ENCODE assay signal across 23 cellular contexts in the genomic region with DNA sequence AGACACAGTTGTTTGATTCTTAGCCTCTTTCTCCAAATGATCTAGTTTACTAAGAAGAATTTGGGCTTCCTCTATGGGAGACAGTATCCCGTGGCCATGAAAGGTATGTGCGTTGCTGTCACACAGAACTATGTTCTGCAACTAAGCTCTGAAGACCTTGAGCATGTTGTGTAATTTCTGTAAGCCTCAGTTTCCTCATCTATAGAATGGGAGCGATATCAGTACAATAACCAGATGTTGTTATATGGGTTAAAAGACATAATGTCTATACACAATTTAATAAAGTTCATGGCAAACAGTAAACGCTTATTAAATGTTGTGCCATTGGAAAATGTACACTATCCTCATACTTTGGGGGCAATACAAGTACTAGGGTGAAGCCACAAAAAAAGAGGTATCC.
DNase-seq lines count a peak whose midpoint lies in the region; ATAC-seq, FAIRE-seq and TF ChIP-seq lines count a peak whose summit lies in the region.
"Had no signal": no experiment of that assay in that cellular context is flagged by ENCODE, and none has a peak within 500 bp of the region (broad histone marks: within the 10 kb centered on the region; RNA-seq: fewer than 3 reads in every experiment).

No MANE protein-coding gene starts in this region.

- H3K36me3 ChIP-seq in HepG2 (replicated peaks in 1 of 2; ENCODE audit: control insufficient read depth in 1 of 2, insufficient read depth in 2 of 2, low read length in 2 of 2) (no peaks in the 10 kb centered on the region; a peak in 1 of 5 replicates), right lobe of liver (no peaks in the 10 kb centered on the region)
- H3K36me3 ChIP-seq: BLaER1 had no signal

- H2AFZ ChIP-seq in HepG2 (ENCODE audit: low read length) = no peak overlapping the region
- H2AFZ ChIP-seq: GM23248 had no signal

- POLR2A ChIA-PET in HepG2 (lab: Yijun Ruan, JAX) = no interaction called here

- no peak overlapping the region for H3K9ac ChIP-seq in HepG2 (ENCODE audit: insufficient read depth, low read depth, low read length)
- H3K9ac ChIP-seq: BLaER1, GM23248 had no signal

- CTCF ChIA-PET in HepG2 (lab: Yijun Ruan, JAX; ENCODE audit: low intra/inter-chr PET ratio, low total read pairs) = no interaction called here

- H3K27me3 ChIP-seq in HepG2 (ENCODE audit: control insufficient read depth in 1 of 2, insufficient read depth in 2 of 2, low read length in 2 of 2) (no peaks in the 10 kb centered on the region), right lobe of liver (no peaks in the 10 kb centered on the region)
- H3K27me3 ChIP-seq: BLaER1 had no signal

- 98% methylated on average over 4 of the region's 4 CpGs for WGBS in HepG2 (ENCODE audit: low lambda C conversion rate)
- 100% methylated on average over 2 of the region's 4 CpGs for WGBS in right lobe of liver (ENCODE audit: insufficient coverage, low coverage, low lambda C conversion rate, missing lambda C conversion rate)

- no peaks in the 10 kb centered on the region for H3K27me3 Mint-ChIP-seq in mesothelial cell of epicardium (ENCODE audit: low read depth)
- H3K27me3 Mint-ChIP-seq: B cell; CD4-positive, alpha-beta T cell had no signal

- no peaks in the 10 kb centered on the region for H3K79me2 ChIP-seq in HepG2 (ENCODE audit: insufficient read depth, low read length)

- no peak for ATAC-seq in HepG2
- no peak for ATAC-seq in right lobe of liver
- no peak for ATAC-seq in HG03432 (IDR thresholded peaks at IDR 0.05; ENCODE audit: unreplicated experiment)
- no peak for ATAC-seq in HG03095 (IDR thresholded peaks at IDR 0.05; ENCODE audit: unreplicated experiment)

- no peak overlapping the region for H3K27ac ChIP-seq in HepG2 (ENCODE audit: extremely low read length, insufficient read depth, low read length)
- no peak overlapping the region for H3K27ac ChIP-seq in right lobe of liver
- peak overlapping the region; percentile 63 for H3K27ac ChIP-seq in cingulate gyrus (ENCODE audit: low read depth, low read length)
- peak overlapping the region; percentile 63 for H3K27ac ChIP-seq in substantia nigra (ENCODE audit: low read depth, low read length, poor library complexity, severe bottlenecking)
- H3K27ac ChIP-seq: 22Rv1, BLaER1, C4-2B, GM23248 had no signal

- TF ChIP-seq POLR2A in HepG2 (IDR thresholded peaks at IDR 0.05; ENCODE audit: insufficient read depth in 1 of 2, low read depth in 2 of 2, low read length in 2 of 2) (no peak), right lobe of liver (IDR thresholded peaks at IDR 0.05) (no peak)

- H3K4me2 ChIP-seq in HepG2 (ENCODE audit: low read depth, low read length) = no peak overlapping the region
- H3K4me2 ChIP-seq: BLaER1 had no signal

- DNase-seq in HepG2 (ENCODE audit: low spot score) = no peak
- DNase-seq in right lobe of liver = no peak
- DNase-seq in GM19239 (ENCODE audit: insufficient read length, low spot score) = no peak
- no peak for DNase-seq in substantia nigra (lab: John Stamatoyannopoulos, UW)
- DNase-seq in mesothelial cell of epicardium (ENCODE audit: low spot score in 2 of 2, unreplicated experiment in 2 of 2) = no peak
- DNase-seq: Calu3; CD4-positive, alpha-beta T cell; COR-L47; DMS53; DMS79 treated with DMSO at 0.1 percent for 48 hours; GF-D8; GM23248; H7; HCEC 1CT had no signal

- intact Hi-C loops in HepG2 (cut with micrococcal nuclease; ENCODE audit: unreplicated experiment) (no loop called here), right lobe of liver (cut with DNase I) (no loop called here)

- in situ Hi-C loops in HepG2 (cut with HindIII; ENCODE audit: extremely low pct_ligation_motif_present, low pct_unique_long_range_greater_than_20kb) = no loop called here

- H3K9me3 Mint-ChIP-seq in mesothelial cell of epicardium = no peaks in the 10 kb centered on the region
- H3K9me3 Mint-ChIP-seq: CD4-positive, alpha-beta T cell had no signal

- BruUV-seq in HepG2 (replicated peaks; lab: Mats Ljungman, UMichigan) = no TSS peak

- H3K36me3 Mint-ChIP-seq in mesothelial cell of epicardium = no peaks in the 10 kb centered on the region

- H3K9me3 ChIP-seq in HepG2 (ENCODE audit: low read length) (no peaks in the 10 kb centered on the region), right lobe of liver (no peaks in the 10 kb centered on the region)
- H3K9me3 ChIP-seq: BLaER1 had no signal

- TF ChIP-seq CTCF in HepG2 (CRISPR knock-in tag; IDR thresholded peaks at IDR 0.05) = no peak
- TF ChIP-seq CTCF in right lobe of liver (IDR thresholded peaks at IDR 0.05) = no peak
- no peak for TF ChIP-seq CTCF in mesothelial cell of epicardium (IDR thresholded peaks at IDR 0.05; ENCODE audit: unreplicated experiment)

- no peak overlapping the region for H3K4me3 Mint-ChIP-seq in mesothelial cell of epicardium
- H3K4me3 Mint-ChIP-seq: B cell; CD4-positive, alpha-beta T cell had no signal

- no peak for TF ChIP-seq EP300 in HepG2 (IDR thresholded peaks at IDR 0.05; ENCODE audit: low read depth in 2 of 2, low read length in 2 of 2)
- no peak for TF ChIP-seq EP300 in HepG2 (CRISPR knock-in tag; IDR thresholded peaks at IDR 0.05; ENCODE audit: borderline replicate concordance)

- H3K27ac Mint-ChIP-seq in mesothelial cell of epicardium = no peak overlapping the region
- H3K27ac Mint-ChIP-seq: B cell; CD4-positive, alpha-beta T cell had no signal

- H4K20me1 ChIP-seq in HepG2 (ENCODE audit: insufficient read depth, low read length) = no peaks in the 10 kb centered on the region
- H4K20me1 ChIP-seq: BLaER1 had no signal

- no peak for FAIRE-seq in HepG2 (lab: Jason Lieb, UNC)
- FAIRE-seq in GM19239 (lab: Jason Lieb, UNC) = peak; percentile 11
- FAIRE-seq: A204.1, H1 had no signal

- no peaks in the 10 kb centered on the region for H3K4me1 Mint-ChIP-seq in mesothelial cell of epicardium

- H3K4me1 ChIP-seq in HepG2 (ENCODE audit: insufficient read depth, low read length) = no peaks in the 10 kb centered on the region
- peaks cover 0 to 2% (median under 1%) of the 10 kb centered on the region in 4 donors for H3K4me1 ChIP-seq in right lobe of liver

- TF ChIP-seq RAD21 in HepG2 (CRISPR knock-in tag; IDR thresholded peaks at IDR 0.05) = no peak

- H3K4me3 ChIP-seq in HepG2 (replicated peaks in 1 of 3; ENCODE audit: insufficient read depth in 1 of 3, low read depth in 2 of 3, low read length in 3 of 3) (no peak overlapping the region), right lobe of liver (no peak overlapping the region)
- H3K4me3 ChIP-seq: BLaER1, GM23248 had no signal

TF ChIP-seq in HepG2, 621 proteins besides CTCF, POLR2A, EP300 and RAD21:
- TF ChIP-seq ZNF780A (CRISPR knock-in tag; IDR thresholded peaks at IDR 0.05) = no peak
- no peak for TF ChIP-seq ZNF549 (CRISPR knock-in tag; IDR thresholded peaks at IDR 0.05)
- TF ChIP-seq ZNF629 (CRISPR knock-in tag; conservative IDR thresholded peaks at IDR 0.05) = peak; percentile 50; the same call in 1 of the 2 replicates
- TF ChIP-seq, protein P1, sequence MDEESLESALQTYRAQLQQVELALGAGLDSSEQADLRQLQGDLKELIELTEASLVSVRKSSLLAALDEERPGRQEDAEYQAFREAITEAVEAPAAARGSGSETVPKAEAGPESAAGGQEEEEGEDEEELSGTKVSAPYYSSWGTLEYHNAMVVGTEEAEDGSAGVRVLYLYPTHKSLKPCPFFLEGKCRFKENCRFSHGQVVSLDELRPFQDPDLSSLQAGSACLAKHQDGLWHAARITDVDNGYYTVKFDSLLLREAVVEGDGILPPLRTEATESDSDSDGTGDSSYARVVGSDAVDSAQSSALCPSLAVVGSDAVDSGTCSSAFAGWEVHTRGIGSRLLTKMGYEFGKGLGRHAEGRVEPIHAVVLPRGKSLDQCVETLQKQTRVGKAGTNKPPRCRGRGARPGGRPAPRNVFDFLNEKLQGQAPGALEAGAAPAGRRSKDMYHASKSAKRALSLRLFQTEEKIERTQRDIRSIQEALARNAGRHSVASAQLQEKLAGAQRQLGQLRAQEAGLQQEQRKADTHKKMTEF (CRISPR knock-in tag; IDR thresholded peaks at IDR 0.05) = no peak

Comparison
In these comparisons a context has a peak if more than half of its experiments do, and no peak if none do; other contexts are left out.
1. H3K27ac ChIP-seq: peak in cingulate gyrus (single experiment) and substantia nigra (single experiment); none in HepG2 (single experiment) and right lobe of liver (0 of 3).